Comparison of ENCODE assay signal across 18 cellular contexts in genomic region chr20:9686455-9686854, GRCh38.
DNase-seq lines count a peak whose midpoint lies in the region; ATAC-seq, FAIRE-seq and TF ChIP-seq lines count a peak whose summit lies in the region.
"Had no signal": no experiment of that assay in that cellular context is flagged by ENCODE, and none has a peak within 500 bp of the region (broad histone marks: within the 10 kb centered on the region; RNA-seq: fewer than 3 reads in every experiment).

No MANE protein-coding gene starts in this region.

- H3K23ac ChIP-seq in H1 (ENCODE audit: insufficient read length), result no peak overlapping the region
- H3K23ac ChIP-seq in mesendoderm (ENCODE audit: low read length), result no peak overlapping the region

- no peak for ATAC-seq in HG02885 (IDR thresholded peaks at IDR 0.05; ENCODE audit: poor library complexity, unreplicated experiment)
- no peak for ATAC-seq in HG03460 (IDR thresholded peaks at IDR 0.05; ENCODE audit: unreplicated experiment)
- ATAC-seq: HepG2 had no signal

- H3K27me3 ChIP-seq in MM.1S (replicated peaks; ENCODE audit: insufficient read depth, low read length) (no peaks in the 10 kb centered on the region), H1 (replicated peaks in 1 of 4; ENCODE audit: control insufficient read depth in 3 of 4, extremely low read depth in 1 of 4, insufficient read depth in 3 of 4, low read length in 3 of 4) (no peaks in the 10 kb centered on the region), mesendoderm (ENCODE audit: insufficient read depth, low read length, poor library complexity) (no peaks in the 10 kb centered on the region)

- no peak overlapping the region for H3K14ac ChIP-seq in H1 (ENCODE audit: insufficient read length)

- POLR2A ChIA-PET in H1 (lab: Charles Lee; ENCODE audit: partially characterized antibody), result no interaction called here

- DNase-seq in MM.1S (no peak), H1 (ENCODE audit: low read depth in 1 of 2, low spot score in 2 of 2) (no peak), mesendoderm (no peak)
- no peak for DNase-seq in stimulated activated CD4-positive, alpha-beta T cell treated with anti-CD3 and anti-CD28 coated beads, Interleukin-4, amount 100 ng/mL, for 24 hours
- DNase-seq: ACHN; BE2C; Calu3; CD4-positive, alpha-beta T cell; DMS79 treated with DMSO at 0.1 percent for 48 hours; GF-D8; GOT3; HCEC 1CT; KBM-7 had no signal

- no peaks in the 10 kb centered on the region for H3K9me2 ChIP-seq in MM.1S (replicated peaks; ENCODE audit: insufficient read depth, low read length)

- no peak for TF ChIP-seq POLR2A in H1 (IDR thresholded peaks at IDR 0.05; ENCODE audit: control extremely low read depth in 1 of 2, low read depth in 2 of 2, low read length in 2 of 2)

- no peak for FAIRE-seq in H1 (lab: Jason Lieb, UNC)
- FAIRE-seq: A204.1, HepG2 had no signal

- H2BK5ac ChIP-seq in H1 (ENCODE audit: low read depth, low read length) (peak overlapping the region; percentile 57; the same call in 1 of the 2 replicates), mesendoderm (ENCODE audit: low read length) (no peak overlapping the region)

- no peaks in the 10 kb centered on the region for H3K79me2 ChIP-seq in MM.1S (ENCODE audit: low read length)
- no peaks in the 10 kb centered on the region for H3K79me2 ChIP-seq in H1 (ENCODE audit: control insufficient read depth in 1 of 2, insufficient read depth in 2 of 2, low read length in 2 of 2)
- H3K79me2 ChIP-seq in mesendoderm (ENCODE audit: control insufficient read depth, insufficient read depth, low read length), result no peaks in the 10 kb centered on the region

- no peak for TF ChIP-seq RAD21 in H1 (IDR thresholded peaks at IDR 0.05 in 1 of 2, conservative IDR thresholded peaks at IDR 0.05 in 1 of 2; ENCODE audit: low read depth in 2 of 2, low read length in 2 of 2)

- TF ChIP-seq CTCF in MM.1S (IDR thresholded peaks at IDR 0.05; ENCODE audit: low read length) (no peak), H1 (IDR thresholded peaks at IDR 0.05; ENCODE audit: control extremely low read depth in 1 of 3, insufficient read depth in 1 of 3, low read depth in 1 of 3, low read length in 3 of 3) (no peak)

- H3F3A ChIP-seq in MM.1S (ENCODE audit: insufficient read depth, low read length), result no peaks in the 10 kb centered on the region

- H3K79me1 ChIP-seq in H1 (ENCODE audit: low read depth, low read length), result no peaks in the 10 kb centered on the region
- no peaks in the 10 kb centered on the region for H3K79me1 ChIP-seq in mesendoderm (ENCODE audit: low read length)

- H3K4me2 ChIP-seq in MM.1S (ENCODE audit: low read depth, low read length) (peak overlapping the region; percentile 27; the same call in 1 of the 2 replicates), H1 (ENCODE audit: insufficient read depth in 1 of 2, low read depth in 2 of 2, low read length in 2 of 2) (no peak overlapping the region), mesendoderm (ENCODE audit: low read length) (no peak overlapping the region)

- H4K91ac ChIP-seq in H1 (replicated peaks; ENCODE audit: insufficient read length, low read length), result no peak overlapping the region

- H2BK15ac ChIP-seq in H1 (ENCODE audit: low read length) (no peak overlapping the region), mesendoderm (replicated peaks; ENCODE audit: low read depth) (no peak overlapping the region)

- H4K5ac ChIP-seq in H1 (ENCODE audit: insufficient read length, low read depth, low read length), result no peak overlapping the region
- H4K5ac ChIP-seq in mesendoderm (ENCODE audit: low read length), result no peak overlapping the region

- TF ChIP-seq EP300 in H1 (IDR thresholded peaks at IDR 0.05; ENCODE audit: borderline replicate concordance in 1 of 2, low read depth in 2 of 2, low read length in 2 of 2), result no peak

- H3K4ac ChIP-seq in H1 (replicated peaks; ENCODE audit: insufficient read length, low read depth, low read length) (no peak overlapping the region), mesendoderm (ENCODE audit: low read depth, low read length) (no peak overlapping the region)

- H3K27ac ChIP-seq in MM.1S (ENCODE audit: low read length), result no peak overlapping the region
- no peak overlapping the region for H3K27ac ChIP-seq in H1 (ENCODE audit: low read depth, low read length)
- no peak overlapping the region for H3K27ac ChIP-seq in mesendoderm (ENCODE audit: low read depth, low read length)
- H3K27ac ChIP-seq: C4-2B had no signal

- no peaks in the 10 kb centered on the region for H4K20me1 ChIP-seq in MM.1S (ENCODE audit: insufficient read depth, low read length)
- no peaks in the 10 kb centered on the region for H4K20me1 ChIP-seq in H1 (replicated peaks in 1 of 2; ENCODE audit: control insufficient read depth in 1 of 2, insufficient read depth in 2 of 2, low read length in 2 of 2)

- H3K4me3 ChIP-seq in MM.1S (ENCODE audit: low read length) (no peak overlapping the region), H1 (ENCODE audit: extremely low read depth in 1 of 4, insufficient read depth in 2 of 4, low read depth in 3 of 4, low read length in 4 of 4) (no peak overlapping the region), mesendoderm (ENCODE audit: low read length) (no peak overlapping the region)

- H3K56ac ChIP-seq in H1 (replicated peaks; ENCODE audit: insufficient read length, low read depth, low read length) (no peak overlapping the region), mesendoderm (ENCODE audit: low read length) (peak overlapping the region; percentile 12)

- WGBS in H1 (ENCODE audit: extremely low coverage in 1 of 2, insufficient coverage in 1 of 2, insufficient read length in 1 of 2, insufficient replicate concordance in 2 of 2, low coverage in 1 of 2, low lambda C conversion rate in 2 of 2, missing lambda C conversion rate in 1 of 2), 2 experiments, result 74% methylated on average over 4 of the region's 4 CpGs; no CpG with 5 or more reads in 1 of the 2 experiments
- no CpG with 5 or more reads among the region's 4 CpGs for WGBS in mesendoderm (ENCODE audit: extremely low coverage, insufficient coverage, low lambda C conversion rate)

- H3K23me2 ChIP-seq in H1 (ENCODE audit: low read depth, low read length), result peaks cover 2% of the 10 kb centered on the region; the same call in 1 of the 2 replicates

- H2BK12ac ChIP-seq in H1 (ENCODE audit: low read depth, low read length), result no peak overlapping the region

- H3K36me3 ChIP-seq in MM.1S (replicated peaks; ENCODE audit: insufficient read depth, low read length) (no peaks in the 10 kb centered on the region), H1 (ENCODE audit: control insufficient read depth in 2 of 4, insufficient read depth in 4 of 4, low read length in 3 of 4) (no peaks in the 10 kb centered on the region), mesendoderm (ENCODE audit: control insufficient read depth, insufficient read depth, low read length) (no peaks in the 10 kb centered on the region)
- H3K36me3 ChIP-seq: BE2C had no signal

- H3K4me1 ChIP-seq in MM.1S (ENCODE audit: low read length) (peaks cover 12% of the 10 kb centered on the region), H1 (replicated peaks in 1 of 4; ENCODE audit: control insufficient read depth in 3 of 4, insufficient read depth in 4 of 4, low read length in 3 of 4) (peaks cover 0 to 4% (median 2%) of the 10 kb centered on the region in 4 experiments; a peak in 3 of 7 replicates), mesendoderm (ENCODE audit: control insufficient read depth, low read depth, low read length) (peaks cover 14% of the 10 kb centered on the region)
- H3K4me1 ChIP-seq: BE2C had no signal

- no peak overlapping the region for H2BK20ac ChIP-seq in H1 (ENCODE audit: low read length)

- H4K8ac ChIP-seq in H1 (ENCODE audit: extremely low read depth, insufficient read depth, low read length) (peak overlapping the region; percentile 9; the same call in 1 of the 2 replicates), mesendoderm (ENCODE audit: low read depth, low read length) (no peak overlapping the region)

- H2AFZ ChIP-seq in MM.1S (ENCODE audit: low read length), result no peak overlapping the region
- H2AFZ ChIP-seq in H1 (ENCODE audit: low read length), result peak overlapping the region; percentile 18; the same call in 1 of the 2 replicates

- H3K9ac ChIP-seq in MM.1S (ENCODE audit: low read length), result no peak overlapping the region
- H3K9ac ChIP-seq in H1 (replicated peaks in 1 of 4; ENCODE audit: extremely low read depth in 1 of 4, low read depth in 3 of 4, low read length in 3 of 4), result no peak overlapping the region; a peak in 1 of 7 replicates
- H3K9ac ChIP-seq in mesendoderm (ENCODE audit: low read length), result no peak overlapping the region

- H3K18ac ChIP-seq in H1 (ENCODE audit: extremely low read depth, low read length) (no peak overlapping the region), mesendoderm (ENCODE audit: low read length) (no peak overlapping the region)

- no peak overlapping the region for H2AK5ac ChIP-seq in H1 (ENCODE audit: low read depth, low read length)
- no peak overlapping the region for H2AK5ac ChIP-seq in mesendoderm (ENCODE audit: low read length)

- CTCF ChIA-PET in H1 (lab: Charles Lee; ENCODE audit: partially characterized antibody), result interaction anchor here (0.6 to 1.6 kb wide), 6 partner anchors 23 to 278 kb away, joined by 3 to 4 read pairs (median 3); no protein-coding TSS in a partner anchor

- H2BK120ac ChIP-seq in H1 (replicated peaks; ENCODE audit: low read depth, low read length) (no peak overlapping the region), mesendoderm (ENCODE audit: low read depth, low read length) (no peak overlapping the region)

- H3K9me3 ChIP-seq in MM.1S (replicated peaks; ENCODE audit: insufficient read depth, low read length) (no peaks in the 10 kb centered on the region), H1 (ENCODE audit: insufficient read depth in 2 of 2, low read depth in 1 of 2, low read length in 1 of 2) (no peaks in the 10 kb centered on the region)
- H3K9me3 ChIP-seq: BE2C had no signal

TF ChIP-seq in H1, 55 proteins besides CTCF, POLR2A, EP300 and RAD21:
- no peak for TF ChIP-seq YY1 (IDR thresholded peaks at IDR 0.05; ENCODE audit: low read depth, low read length)
